ENCODE assay signal across 14 cellular contexts in the genomic region with DNA sequence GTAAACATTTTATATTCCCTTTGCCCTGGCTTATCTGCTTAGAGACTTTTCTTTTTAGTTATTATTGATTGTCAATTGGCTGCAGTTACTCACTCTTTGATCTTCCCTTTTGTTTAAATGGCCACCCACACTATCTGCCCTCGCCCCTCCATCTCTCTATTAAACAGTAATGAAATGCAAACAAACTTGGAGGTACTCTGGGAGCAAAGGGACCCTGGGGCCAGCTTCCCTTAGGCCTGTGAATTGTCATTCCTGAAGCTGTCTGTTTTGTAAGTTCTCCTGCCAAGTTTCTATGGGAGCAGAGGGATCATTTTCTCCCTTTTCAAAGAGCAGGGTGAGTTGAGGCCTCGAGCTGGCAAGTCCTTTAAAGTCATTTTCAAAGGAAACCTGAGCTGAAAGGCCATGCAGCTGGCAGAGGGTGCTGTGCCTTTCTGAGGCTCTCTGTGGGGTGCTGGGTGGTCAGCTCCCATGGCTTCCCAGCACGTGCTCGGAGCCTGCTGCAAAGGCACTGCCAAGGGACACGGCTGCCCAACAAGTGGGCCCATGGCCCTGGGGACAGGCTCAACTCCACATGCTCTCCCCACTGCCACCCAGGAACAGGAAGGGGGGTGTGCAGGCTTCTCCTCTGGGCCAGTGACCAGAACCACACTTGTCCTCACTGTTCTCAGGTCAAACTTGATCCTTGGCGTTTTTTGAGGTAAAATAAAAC. TPM values are rescaled to one million over a fixed set of nuclear protein-coding genes. Genes with fewer than 3 reads are reported as not detected.
A peak's percentile ranks its signal among the peaks of the same experiment; 100 is the strongest.
DNase-seq lines count a peak whose midpoint lies in the region; ATAC-seq lines count a peak whose summit lies in the region.
"Had no signal": no experiment of that assay in that cellular context is flagged by ENCODE, and none has a peak within 500 bp of the region (broad histone marks: within the 10 kb centered on the region; RNA-seq: fewer than 3 reads in every experiment).

No MANE protein-coding gene starts in this region.

- ATAC-seq in GM19395 (IDR thresholded peaks at IDR 0.05; ENCODE audit: unreplicated experiment): no peak
- ATAC-seq: left colon had no signal

- peaks cover 12% of the 10 kb centered on the region for H3K4me1 ChIP-seq in ectodermal cell (ENCODE audit: control insufficient read depth, insufficient read depth, low read length)
- peaks cover 15% of the 10 kb centered on the region for H3K4me1 ChIP-seq in stomach smooth muscle (ENCODE audit: control insufficient read depth, insufficient read depth, low read length)
- H3K4me1 ChIP-seq: colonic mucosa, tibial artery had no signal

- peak overlapping the region; percentile 28 for H3K27ac Mint-ChIP-seq in activated naive CD4-positive, alpha-beta T cell treated with anti-CD3 and anti-CD28 coated beads, Interleukin-2, amount 10 ng/mL, durations not matched to agents 7 days and 5 days
- H3K27ac Mint-ChIP-seq: activated CD4-positive, alpha-beta memory T cell treated with anti-CD3 and anti-CD28 coated beads for 36 hours; activated naive CD4-positive, alpha-beta T cell treated with anti-CD3 and anti-CD28 coated beads for 36 hours had no signal

- no peaks in the 10 kb centered on the region for H3K27me3 ChIP-seq in ectodermal cell (ENCODE audit: control insufficient read depth, insufficient read depth, low read length, poor library complexity, severe bottlenecking)
- H3K27me3 ChIP-seq in stomach smooth muscle (ENCODE audit: control insufficient read depth in 1 of 2, insufficient read depth in 2 of 2, low read length in 2 of 2): no peaks in the 10 kb centered on the region
- H3K27me3 ChIP-seq: colonic mucosa, tibial artery had no signal

- H3K9me3 ChIP-seq in ectodermal cell (ENCODE audit: control insufficient read depth, low read length) (no peaks in the 10 kb centered on the region), stomach smooth muscle (ENCODE audit: control insufficient read depth in 2 of 2, low read length in 2 of 2) (no peaks in the 10 kb centered on the region)
- H3K9me3 ChIP-seq: colonic mucosa, tibial artery had no signal

- H3K9ac ChIP-seq in stomach smooth muscle (ENCODE audit: low read length in 2 of 2): peak overlapping the region in 1 of 2 donors; percentile 13

- H3K4me3 Mint-ChIP-seq in activated naive CD4-positive, alpha-beta T cell treated with anti-CD3 and anti-CD28 coated beads, Interleukin-2, amount 10 ng/mL, durations not matched to agents 7 days and 5 days: no peak overlapping the region
- H3K4me3 Mint-ChIP-seq: activated CD4-positive, alpha-beta memory T cell treated with anti-CD3 and anti-CD28 coated beads for 36 hours; activated naive CD4-positive, alpha-beta T cell treated with anti-CD3 and anti-CD28 coated beads for 36 hours had no signal

- H3K4me3 ChIP-seq in ectodermal cell (ENCODE audit: insufficient read depth, low read depth, low read length): no peak overlapping the region
- no peak overlapping the region for H3K4me3 ChIP-seq in stomach smooth muscle (ENCODE audit: low read length in 2 of 2)
- H3K4me3 ChIP-seq: colonic mucosa, tibial artery had no signal

- CTCF ChIA-PET in activated naive CD4-positive, alpha-beta T cell treated with anti-CD3 and anti-CD28 coated beads, Interleukin-2, amount 10 ng/mL, durations not matched to agents 7 days and 5 days (lab: Charles Lee): interaction anchor here (1.0 to 1.9 kb wide), 6 partner anchors 11 to 400 kb away, joined by 3 to 6 read pairs (median 4); no protein-coding TSS in a partner anchor

- peaks cover 17% of the 10 kb centered on the region for H3K36me3 Mint-ChIP-seq in activated naive CD4-positive, alpha-beta T cell treated with anti-CD3 and anti-CD28 coated beads, Interleukin-2, amount 10 ng/mL, durations not matched to agents 7 days and 5 days

- H3K27me3 Mint-ChIP-seq in activated naive CD4-positive, alpha-beta T cell treated with anti-CD3 and anti-CD28 coated beads, Interleukin-2, amount 10 ng/mL, durations not matched to agents 7 days and 5 days: no peaks in the 10 kb centered on the region
- H3K27me3 Mint-ChIP-seq: activated CD4-positive, alpha-beta memory T cell treated with anti-CD3 and anti-CD28 coated beads for 36 hours had no signal

- H3K27ac ChIP-seq in ectodermal cell (ENCODE audit: insufficient read depth, low read depth, low read length, poor library complexity, severe bottlenecking): peak overlapping the region; percentile 22
- H3K27ac ChIP-seq in stomach smooth muscle (ENCODE audit: low read length): peak overlapping the region; percentile 78
- H3K27ac ChIP-seq: colonic mucosa, tibial artery had no signal

- H3K36me3 ChIP-seq in ectodermal cell (ENCODE audit: control insufficient read depth, insufficient read depth, low read length) (peaks cover 22% of the 10 kb centered on the region), stomach smooth muscle (ENCODE audit: control insufficient read depth in 2 of 2, insufficient read depth in 2 of 2, low read length in 2 of 2) (peaks cover 29 to 31% of the 10 kb centered on the region in 2 donors)
- H3K36me3 ChIP-seq: colonic mucosa had no signal

- no peaks in the 10 kb centered on the region for H3K4me1 Mint-ChIP-seq in activated naive CD4-positive, alpha-beta T cell treated with anti-CD3 and anti-CD28 coated beads, Interleukin-2, amount 10 ng/mL, durations not matched to agents 7 days and 5 days

- 20 to 26% methylated on average over 6 of the region's 6 CpGs for WGBS in ectodermal cell, 2 experiments

- DNase-seq in activated naive CD4-positive, alpha-beta T cell treated with anti-CD3 and anti-CD28 coated beads, Interleukin-2, amount 10 ng/mL, durations not matched to agents 7 days and 5 days: no peak
- no peak for DNase-seq in activated naive CD4-positive, alpha-beta T cell treated with anti-CD3 and anti-CD28 coated beads, Interleukin-2, amount 50 U/mL, for 16 hours
- DNase-seq in medulla oblongata (ENCODE audit: extremely low spot score) (peak; percentile 78), inferior parietal cortex (ENCODE audit: extremely low spot score) (no peak)
- no peak for DNase-seq in stimulated activated naive CD4-positive, alpha-beta T cell treated with Interleukin-2 at 50 U/mL for 16 hours (lab: John Stamatoyannopoulos, UW)
- DNase-seq: activated CD4-positive, alpha-beta memory T cell treated with anti-CD3 and anti-CD28 coated beads for 36 hours; activated naive CD4-positive, alpha-beta T cell treated with anti-CD3 and anti-CD28 coated beads for 36 hours; colonic mucosa; left colon; OCI-M1; tibial artery had no signal

- no peaks in the 10 kb centered on the region for H3K9me3 Mint-ChIP-seq in activated naive CD4-positive, alpha-beta T cell treated with anti-CD3 and anti-CD28 coated beads, Interleukin-2, amount 10 ng/mL, durations not matched to agents 7 days and 5 days
- H3K9me3 Mint-ChIP-seq: activated CD4-positive, alpha-beta memory T cell treated with anti-CD3 and anti-CD28 coated beads for 36 hours; activated naive CD4-positive, alpha-beta T cell treated with anti-CD3 and anti-CD28 coated beads for 36 hours had no signal

RNA-seq across cellular contexts. Expression of a gene that starts 17.4 kb away (rescaled TPM):
- not detected for polyA plus RNA-seq in ectodermal cell (2013, experiment 1 of 4)
- not detected for polyA plus RNA-seq in ectodermal cell (2013, experiment 2 of 4)
- polyA plus RNA-seq in ectodermal cell (2013, experiment 3 of 4): not detected
- polyA plus RNA-seq in ectodermal cell (2013, experiment 4 of 4): not detected

RNA-seq across cellular contexts. Expression of a gene that starts 25.5 kb away (rescaled TPM):
- polyA plus RNA-seq in ectodermal cell (2013, experiment 1 of 4): 41.2 TPM
- 42.6 TPM for polyA plus RNA-seq in ectodermal cell (2013, experiment 2 of 4)
- polyA plus RNA-seq in ectodermal cell (2013, experiment 3 of 4): 27.9 TPM
- 32.5 TPM for polyA plus RNA-seq in ectodermal cell (2013, experiment 4 of 4)

RNA-seq across cellular contexts. Expression of a gene that starts 49.6 kb away (rescaled TPM):
- polyA plus RNA-seq in ectodermal cell (2013, experiment 1 of 4): 2.3 TPM
- polyA plus RNA-seq in ectodermal cell (2013, experiment 2 of 4): 0.73 TPM
- 5.3 TPM for polyA plus RNA-seq in ectodermal cell (2013, experiment 3 of 4)
- polyA plus RNA-seq in ectodermal cell (2013, experiment 4 of 4): 5.8 TPM
